ENCODE assay signal across 19 cellular contexts in the genomic region with DNA sequence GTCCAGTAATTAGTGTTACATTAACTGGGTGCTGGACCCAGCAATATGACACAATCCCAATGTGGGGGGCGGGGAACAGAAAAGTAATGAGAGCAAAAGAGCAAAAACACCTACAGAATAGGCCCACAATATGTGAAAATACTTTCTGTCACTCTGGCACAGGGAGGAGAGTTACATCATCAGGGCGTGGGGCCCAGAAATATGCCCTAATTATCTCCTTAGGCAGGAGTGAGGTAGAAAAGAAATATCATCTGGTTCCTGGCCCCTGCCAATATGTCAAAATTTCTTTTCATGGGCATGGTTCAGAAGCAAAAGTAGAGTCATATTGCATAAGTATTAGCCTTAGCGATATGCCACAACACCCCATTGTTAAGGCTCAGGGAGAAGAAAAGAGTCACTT.
"Had no signal": no experiment of that assay in that cellular context is flagged by ENCODE, and none has a peak within 500 bp of the region (broad histone marks: within the 10 kb centered on the region; RNA-seq: fewer than 3 reads in every experiment).

No MANE protein-coding gene starts in this region.

- DNase-seq: dermis blood vessel endothelial cell; dorsolateral prefrontal cortex; effector CD4-positive, alpha-beta T cell; effector memory CD4-positive, alpha-beta T cell; foreskin keratinocyte; heart left ventricle; hypothalamus; immature natural killer cell; islet precursor cell; kidney; kidney glomerular epithelial cell; left colon; left lung; left ventricle myocardium superior; lower lobe of right lung; mesenchymal stem cell; midbrain; naive thymus-derived CD4-positive, alpha-beta T cell had no signal

- ATAC-seq: foreskin keratinocyte; gastroesophageal sphincter; heart left ventricle; left colon; left lung; left ventricle myocardium superior; lower lobe of right lung; naive thymus-derived CD4-positive, alpha-beta T cell had no signal
